In genomic region chr14:56414231-56414630, GRCh38 we compare ENCODE assay signal across 17 cellular contexts.
DNase-seq lines count a peak whose midpoint lies in the region; ATAC-seq and TF ChIP-seq lines count a peak whose summit lies in the region.
"Had no signal": no experiment of that assay in that cellular context is flagged by ENCODE, and none has a peak within 500 bp of the region (broad histone marks: within the 10 kb centered on the region; RNA-seq: fewer than 3 reads in every experiment).

No MANE protein-coding gene starts in this region.

- no peak for TF ChIP-seq POLR2A in NB4 (IDR thresholded peaks at IDR 0.05; ENCODE audit: extremely low read depth, insufficient read length)

- TF ChIP-seq CTCF in NB4 (IDR thresholded peaks at IDR 0.05; ENCODE audit: low read depth, low read length) (no peak), foreskin keratinocyte (conservative IDR thresholded peaks at IDR 0.05) (no peak), left lung (IDR thresholded peaks at IDR 0.05) (no peak), SK-N-SH (IDR thresholded peaks at IDR 0.05) (no peak)

- H3K9me3 ChIP-seq in left lung, result no peaks in the 10 kb centered on the region
- H3K9me3 ChIP-seq in SK-N-SH, result no peaks in the 10 kb centered on the region

- H3K4me3 ChIP-seq in NB4 (ENCODE audit: low read depth, low read length), result no peak overlapping the region
- no peak overlapping the region for H3K4me3 ChIP-seq in left lung
- H3K4me3 ChIP-seq in SK-N-SH (ENCODE audit: low read depth in 2 of 2, low read length in 1 of 2), result no peak overlapping the region

- intact Hi-C loops in left lung (cut with DNase I), result no loop called here

- H3K27me3 ChIP-seq in foreskin keratinocyte (peaks cover 9% of the 10 kb centered on the region), left lung (no peaks in the 10 kb centered on the region), SK-N-SH (ENCODE audit: insufficient read depth) (no peaks in the 10 kb centered on the region; the same call in 1 of the 2 replicates)

- WGBS in SK-N-SH (ENCODE audit: low lambda C conversion rate), result 12% methylated on average over 3 of the region's 3 CpGs

- no peaks in the 10 kb centered on the region for H3K36me3 ChIP-seq in left lung
- no peaks in the 10 kb centered on the region for H3K36me3 ChIP-seq in SK-N-SH (replicated peaks in 1 of 2; ENCODE audit: control insufficient read depth in 1 of 2, insufficient read depth in 2 of 2, low read length in 1 of 2)

- no peaks in the 10 kb centered on the region for H3F3A ChIP-seq in SK-N-SH (replicated peaks; ENCODE audit: insufficient read depth)

- H4K20me1 ChIP-seq in SK-N-SH (ENCODE audit: insufficient read depth), result no peaks in the 10 kb centered on the region

- no peak for TF ChIP-seq RAD21 in SK-N-SH (IDR thresholded peaks at IDR 0.05; ENCODE audit: low read length)

- H3K4me2 ChIP-seq in SK-N-SH, result no peak overlapping the region

- H2AFZ ChIP-seq in SK-N-SH (ENCODE audit: low read depth), result no peak overlapping the region

- no peak overlapping the region for H3K9ac ChIP-seq in SK-N-SH

- H3K79me2 ChIP-seq in SK-N-SH (ENCODE audit: insufficient read depth), result no peaks in the 10 kb centered on the region

- CTCF ChIA-PET in SK-N-SH (lab: Yijun Ruan, JAX), result no interaction called here

- ATAC-seq in GM19324 (IDR thresholded peaks at IDR 0.05; ENCODE audit: low FRiP score, unreplicated experiment), result no peak
- ATAC-seq in foreskin keratinocyte, result no peak
- ATAC-seq in left lung, result no peak
- ATAC-seq: CD8-positive, alpha-beta T cell; T-helper 17 cell had no signal

- H3K27ac ChIP-seq in foreskin keratinocyte (no peak overlapping the region), left lung (no peak overlapping the region), SK-N-SH (ENCODE audit: low read depth in 2 of 2, low read length in 1 of 2) (no peak overlapping the region)

- DNase-seq in ELF-1 (ENCODE audit: low read depth, low spot score) (peak; percentile 5), NB4 (ENCODE audit: low read depth) (peak; percentile 21), dermis blood vessel endothelial cell (peak; percentile 43), lung microvascular endothelial cell (ENCODE audit: low read depth in 2 of 2) (peak; percentile 17 to 43), foreskin keratinocyte (no peak), left lung (no peak), SK-N-SH (no peak)
- DNase-seq: CD8-positive, alpha-beta T cell; DMS79 treated with DMSO at 0.1 percent for 48 hours; GF-D8; H7; NCI-H1092 treated with DMSO at 0.1 percent for 48 hours; NCI-H510A treated with DMSO at 0.1 percent for 48 hours; NCI-H82; SHP77 treated with DMSO at 0.1 percent for 48 hours; T-helper 17 cell had no signal

- TF ChIP-seq EP300 in SK-N-SH (IDR thresholded peaks at IDR 0.05; ENCODE audit: borderline replicate concordance in 1 of 2, low read depth in 1 of 2, low read length in 1 of 2), result no peak

- H3K4me1 ChIP-seq in foreskin keratinocyte, result no peaks in the 10 kb centered on the region
- H3K4me1 ChIP-seq in left lung, result no peaks in the 10 kb centered on the region
- peaks cover 0 to 3% of the 10 kb centered on the region in 2 experiments; a peak in 1 of 4 replicates for H3K4me1 ChIP-seq in SK-N-SH (ENCODE audit: control insufficient read depth in 1 of 2, insufficient read depth in 2 of 2, low read depth in 1 of 2, low read length in 1 of 2)

- no peaks in the 10 kb centered on the region for H3K9me2 ChIP-seq in SK-N-SH

- POLR2A ChIA-PET in SK-N-SH (lab: Yijun Ruan, JAX), result no interaction called here

TF ChIP-seq in SK-N-SH, 30 proteins besides CTCF, POLR2A, EP300 and RAD21 (continues in another document):
- TF ChIP-seq JUND (IDR thresholded peaks at IDR 0.05) (no peak), TCF12 (IDR thresholded peaks at IDR 0.05) (no peak), GATA2 (CRISPR knock-in tag; IDR thresholded peaks at IDR 0.05) (no peak), YY1 (IDR thresholded peaks at IDR 0.05; ENCODE audit: low read depth) (no peak), FOXJ3 (CRISPR knock-in tag; IDR thresholded peaks at IDR 0.05) (no peak), PBX3 (IDR thresholded peaks at IDR 0.05) (no peak), USF2 (IDR thresholded peaks at IDR 0.05; ENCODE audit: borderline replicate concordance, low read depth, low read length) (no peak), SMC3 (IDR thresholded peaks at IDR 0.05; ENCODE audit: low read depth, low read length) (no peak), CHD2 (IDR thresholded peaks at IDR 0.05; ENCODE audit: low read length, partially characterized antibody) (no peak), ZBTB33 (IDR thresholded peaks at IDR 0.05; ENCODE audit: borderline replicate concordance, low read depth) (no peak), REST (IDR thresholded peaks at IDR 0.05; ENCODE audit: low read depth, low read length) (no peak), SIN3A (IDR thresholded peaks at IDR 0.05; ENCODE audit: borderline replicate concordance, low read depth, low read length) (no peak)
- TF ChIP-seq, protein P1, sequence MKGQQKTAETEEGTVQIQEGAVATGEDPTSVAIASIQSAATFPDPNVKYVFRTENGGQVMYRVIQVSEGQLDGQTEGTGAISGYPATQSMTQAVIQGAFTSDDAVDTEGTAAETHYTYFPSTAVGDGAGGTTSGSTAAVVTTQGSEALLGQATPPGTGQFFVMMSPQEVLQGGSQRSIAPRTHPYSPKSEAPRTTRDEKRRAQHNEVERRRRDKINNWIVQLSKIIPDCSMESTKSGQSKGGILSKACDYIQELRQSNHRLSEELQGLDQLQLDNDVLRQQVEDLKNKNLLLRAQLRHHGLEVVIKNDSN (IDR thresholded peaks at IDR 0.05; ENCODE audit: borderline replicate concordance, low read depth), result no peak
- TF ChIP-seq, protein P2, sequence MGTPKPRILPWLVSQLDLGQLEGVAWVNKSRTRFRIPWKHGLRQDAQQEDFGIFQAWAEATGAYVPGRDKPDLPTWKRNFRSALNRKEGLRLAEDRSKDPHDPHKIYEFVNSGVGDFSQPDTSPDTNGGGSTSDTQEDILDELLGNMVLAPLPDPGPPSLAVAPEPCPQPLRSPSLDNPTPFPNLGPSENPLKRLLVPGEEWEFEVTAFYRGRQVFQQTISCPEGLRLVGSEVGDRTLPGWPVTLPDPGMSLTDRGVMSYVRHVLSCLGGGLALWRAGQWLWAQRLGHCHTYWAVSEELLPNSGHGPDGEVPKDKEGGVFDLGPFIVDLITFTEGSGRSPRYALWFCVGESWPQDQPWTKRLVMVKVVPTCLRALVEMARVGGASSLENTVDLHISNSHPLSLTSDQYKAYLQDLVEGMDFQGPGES (IDR thresholded peaks at IDR 0.05; ENCODE audit: low read depth, low read length), result no peak

Comparison
In these comparisons a context has a peak if more than half of its experiments do, and no peak if none do; other contexts are left out.
1. DNase-seq: peak in ELF-1 (single experiment), NB4 (single experiment), dermis blood vessel endothelial cell (single experiment) and lung microvascular endothelial cell (2 of 2); none in foreskin keratinocyte (0 of 2), left lung (0 of 2) and SK-N-SH (single experiment).